Comparison of ENCODE assay signal across 14 cellular contexts in genomic region chr11:114091791-114092397, GRCh38. TPM values are rescaled to one million over a fixed set of nuclear protein-coding genes. Genes with fewer than 3 reads are reported as not detected.
DNase-seq lines count a peak whose midpoint lies in the region; ATAC-seq and TF ChIP-seq lines count a peak whose summit lies in the region.
"Had no signal": no experiment of that assay in that cellular context is flagged by ENCODE, and none has a peak within 500 bp of the region (broad histone marks: within the 10 kb centered on the region; RNA-seq: fewer than 3 reads in every experiment).

No MANE protein-coding gene starts in this region.

- DNase-seq in heart left ventricle = no peak
- no peak for DNase-seq in Right ventricle myocardium superior
- DNase-seq in head of caudate nucleus = peak in 27 of 42 donors; percentile 17 to 79 (median 48)
- peak; percentile 31 for DNase-seq in occipital lobe (lab: John Stamatoyannopoulos, UW)
- DNase-seq in uterus = no peak
- no peak for DNase-seq in NCI-H774 (lab: John Stamatoyannopoulos, UW)
- DNase-seq in stimulated activated naive CD4-positive, alpha-beta T cell treated with Interleukin-2 at 50 U/mL for 16 hours (lab: John Stamatoyannopoulos, UW) = no peak
- no peak for DNase-seq in NCI-H82 (lab: John Stamatoyannopoulos, UW)
- DNase-seq: DND-41; foreskin keratinocyte; spleen; stimulated activated CD8-positive, alpha-beta memory T cell treated with anti-CD3 and anti-CD28 coated beads, Interleukin-4, amount 100 ng/mL, for 48 hours had no signal

- TF ChIP-seq POLR2A in heart left ventricle (IDR thresholded peaks at IDR 0.05) = no peak
- TF ChIP-seq POLR2A in uterus (IDR thresholded peaks at IDR 0.05) = no peak

- intact Hi-C loops in heart left ventricle (cut with DNase I) (loop anchor here in 1 of 10 donors (5.0 kb wide), 1 partner anchor 60 kb away; no protein-coding TSS in a partner anchor), Right ventricle myocardium superior (cut with DNase I) (no loop called here), head of caudate nucleus (cut with DNase I) (no loop called here), uterus (cut with DNase I; ENCODE audit: low total_unique reads) (no loop called here)

- 59 to 74% (median 64%) methylated on average over 13 to 15 of the region's 15 CpGs for WGBS in heart left ventricle, 4 donors

- TF ChIP-seq CTCF in heart left ventricle (IDR thresholded peaks at IDR 0.05) = no peak
- no peak for TF ChIP-seq CTCF in uterus (IDR thresholded peaks at IDR 0.05)

- no peaks in the 10 kb centered on the region for H3K9me3 ChIP-seq in heart left ventricle
- no peaks in the 10 kb centered on the region for H3K9me3 ChIP-seq in uterus
- H3K9me3 ChIP-seq: spleen had no signal

- H3K36me3 ChIP-seq in heart left ventricle = peaks cover 0 to 25% (median 0%) of the 10 kb centered on the region in 9 donors
- no peaks in the 10 kb centered on the region for H3K36me3 ChIP-seq in uterus

- H3K4me3 ChIP-seq in heart left ventricle (peak overlapping the region in 1 of 12 donors; percentile 1), uterus (no peak overlapping the region)
- H3K4me3 ChIP-seq: SK-N-MC, spleen had no signal

- peaks cover 26 to 100% (median 77%) of the 10 kb centered on the region in 12 donors for H3K4me1 ChIP-seq in heart left ventricle
- H3K4me1 ChIP-seq in uterus = peaks cover 4 to 26% of the 10 kb centered on the region in 2 donors
- H3K4me1 ChIP-seq: foreskin keratinocyte had no signal

- peak overlapping the region in 10 of 12 donors; percentile 20 to 76 (median 62) for H3K27ac ChIP-seq in heart left ventricle
- peak overlapping the region; percentile 13 to 15 for H3K27ac ChIP-seq in uterus
- H3K27ac ChIP-seq: foreskin keratinocyte, SK-N-MC had no signal

- H3K27me3 ChIP-seq in heart left ventricle = no peaks in the 10 kb centered on the region
- no peaks in the 10 kb centered on the region for H3K27me3 ChIP-seq in uterus
- H3K27me3 ChIP-seq: foreskin keratinocyte, spleen had no signal

- peak in 2 of 4 donors; percentile 0 to 4 for ATAC-seq in heart left ventricle
- ATAC-seq in Right ventricle myocardium superior (ENCODE audit: poor library complexity) = no peak
- ATAC-seq: activated CD4-positive, CD25-positive, alpha-beta regulatory T cell treated with anti-CD3 and anti-CD28 coated beads, Interleukin-2, amount 50 U/mL, for 24 hours; foreskin keratinocyte had no signal

RNA-seq across cellular contexts. Expression of gene ZBTB16, which starts 32.4 kb away (rescaled TPM):
- total RNA-seq in heart left ventricle = 100 to 1,000 TPM in 2 of 9 donors, 10 to 100 TPM in 7; 15.3 to 130 (median 62.8) TPM
- polyA plus RNA-seq in heart left ventricle = 10 to 100 TPM; 44.0 to 86.1 TPM
- 64.8 TPM for total RNA-seq in Right ventricle myocardium superior
- 9.7 TPM for total RNA-seq in occipital lobe
- total RNA-seq in uterus = 100 to 1,000 TPM in 3 of 4 donors, 10 to 100 TPM in 1; 25.5 to 302 (median 151) TPM
- total RNA-seq: foreskin keratinocyte had no signal
- polyA plus RNA-seq: foreskin keratinocyte had no signal

Comparison
In these comparisons a context has a peak if more than half of its experiments do, and no peak if none do; other contexts are left out.
1. DNase-seq: peak in head of caudate nucleus (27 of 42) and occipital lobe (single experiment); none in heart left ventricle (0 of 5), Right ventricle myocardium superior (single experiment), uterus (0 of 2), NCI-H774 (single experiment), stimulated activated naive CD4-positive, alpha-beta T cell treated with Interleukin-2 at 50 U/mL for 16 hours (single experiment) and NCI-H82 (single experiment).